Comparison of ENCODE assay signal across 8 cellular contexts in genomic region chr16:66357523-66357928, GRCh38. TPM values are rescaled to one million over a fixed set of nuclear protein-coding genes. Genes with fewer than 3 reads are reported as not detected.
DNase-seq lines count a peak whose midpoint lies in the region; FAIRE-seq and TF ChIP-seq lines count a peak whose summit lies in the region.

No MANE protein-coding gene starts in this region.

- POLR2A ChIA-PET in AG04450 (lab: Yijun Ruan, JAX), result no interaction called here

- CTCF ChIA-PET in AG04450 (lab: Charles Lee), result interaction anchor here (0.6 to 6.6 kb wide), 27 partner anchors 9 to 1227 kb away, joined by 3 to 55 read pairs (median 4); partner anchors contain the start of gene CDH5

- peaks cover 44% of the 10 kb centered on the region for H3K27me3 ChIP-seq in AG04450 (ENCODE audit: control insufficient read depth, insufficient read depth, low read length)
- no peaks in the 10 kb centered on the region for H3K27me3 ChIP-seq in WERI-Rb-1 (ENCODE audit: insufficient read depth, low read depth, severe bottlenecking)

- no peak overlapping the region for H3K4me3 ChIP-seq in AG04450 (ENCODE audit: low read depth, low read length)
- no peak overlapping the region for H3K4me3 ChIP-seq in WERI-Rb-1 (ENCODE audit: low read depth, low read length)

- DNase-seq in AG04450 (ENCODE audit: low read depth, low spot score), result peak; percentile 62
- DNase-seq in GDM1 (lab: John Stamatoyannopoulos, UW), result peak; percentile 2
- peak; percentile 48 for DNase-seq in NCI-H146 (lab: John Stamatoyannopoulos, UW)
- peak; percentile 52 for DNase-seq in WERI-Rb-1
- DNase-seq in frontal cortex (ENCODE audit: low spot score in 2 of 2), result peak; percentile 48 to 85
- DNase-seq in pons (ENCODE audit: low spot score), result peak; percentile 77
- no peak for DNase-seq in mesenteric fat pad (ENCODE audit: low spot score)
- DNase-seq in cortex of kidney (lab: John Stamatoyannopoulos, UW), result no peak

- H3K9me3 ChIP-seq in AG04450 (ENCODE audit: control insufficient read depth, insufficient read depth, low read length), result no peaks in the 10 kb centered on the region; the same call in 1 of the 2 replicates
- no peaks in the 10 kb centered on the region for H3K9me3 ChIP-seq in WERI-Rb-1 (ENCODE audit: severe bottlenecking)

- H3K27ac ChIP-seq in AG04450 (ENCODE audit: low read depth, low read length) (no peak overlapping the region), WERI-Rb-1 (no peak overlapping the region)

- no peak for FAIRE-seq in frontal cortex (lab: Jason Lieb, UNC)

- peak; percentile 80 for TF ChIP-seq CTCF in AG04450 (IDR thresholded peaks at IDR 0.05; ENCODE audit: low read depth, low read length)
- TF ChIP-seq CTCF in WERI-Rb-1 (IDR thresholded peaks at IDR 0.05; ENCODE audit: low read depth, low read length), result peak; percentile 65

- no peaks in the 10 kb centered on the region for H3K36me3 ChIP-seq in WERI-Rb-1

RNA-seq across cellular contexts. Expression of gene CDH5, which starts 9.0 kb away (rescaled TPM):
- polyA plus RNA-seq in AG04450 (2011; rRNA removed), result 0.02 TPM in 1 of 2 replicates, not detected in the other
- polyA minus RNA-seq in AG04450 (2011; rRNA and poly(A)+ RNA removed), result not detected in 2 replicates
- 6.1 TPM for total RNA-seq in frontal cortex
- 121 TPM for total RNA-seq in mesenteric fat pad

Comparison
In these comparisons a context has a peak if more than half of its experiments do, and no peak if none do; other contexts are left out.
1. DNase-seq: peak in AG04450 (single experiment), GDM1 (single experiment), NCI-H146 (single experiment), WERI-Rb-1 (single experiment), frontal cortex (2 of 2) and pons (single experiment); none in mesenteric fat pad (single experiment) and cortex of kidney (single experiment).
2. RNA of gene CDH5, which starts 9.0 kb away (total RNA-seq): 121 TPM in mesenteric fat pad (single experiment); 6.1 TPM in frontal cortex (single experiment); every median in the first group is over 10 times any median in the second.